ENCODE assay signal across 26 cellular contexts in the genomic region with DNA sequence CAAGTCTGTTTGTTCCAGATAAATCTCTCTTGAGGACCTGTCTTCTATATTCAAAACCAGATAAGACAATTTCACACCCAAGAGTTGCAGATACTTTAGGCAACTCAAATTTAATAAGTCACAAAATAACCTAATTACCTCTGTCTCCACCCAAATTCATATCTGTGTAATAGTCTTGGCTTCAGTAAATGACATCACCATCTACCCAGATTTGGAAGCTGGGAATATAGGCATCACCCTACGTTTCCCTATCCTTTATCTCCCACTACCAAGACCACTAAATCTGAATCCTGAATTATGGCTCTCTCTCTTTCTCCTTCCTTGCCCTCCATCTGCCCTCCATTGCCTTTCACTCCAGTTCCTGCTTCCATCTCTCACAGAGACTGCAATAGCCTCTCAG.
"Had no signal": no experiment of that assay in that cellular context is flagged by ENCODE, and none has a peak within 500 bp of the region (broad histone marks: within the 10 kb centered on the region; RNA-seq: fewer than 3 reads in every experiment).

No MANE protein-coding gene starts in this region.

- H3K4me1 ChIP-seq: neural progenitor cell, parathyroid adenoma, psoas muscle, spleen, stomach, thyroid gland, tibial nerve, upper lobe of left lung, vagina had no signal

- DNase-seq: natural killer cell; occipital lobe; ovary; posterior cingulate gyrus; psoas muscle; right cardiac atrium; spleen; stimulated activated CD4-positive, alpha-beta T cell treated with anti-CD3 and anti-CD28 coated beads, Interleukin-12 subunit alpha, Interleukin-12 subunit beta, amount 100 ng/mL, for 4 hours; stimulated activated CD4-positive, alpha-beta T cell treated with anti-CD3 and anti-CD28 coated beads, Interleukin-2, amount 100 ng/mL, for 24 hours; stimulated activated CD4-positive, alpha-beta T cell treated with anti-CD3 and anti-CD28 coated beads, Interleukin-2, amount 100 ng/mL, for 48 hours; stimulated activated CD4-positive, alpha-beta T cell treated with anti-CD3 and anti-CD28 coated beads, Interleukin-4, amount 100 ng/mL, for 24 hours; stimulated activated naive B cell treated with anti-CD40 and anti-IgM and Interleukin-4, amounts not matched to agents 10 μg/mL and 1 μg/mL and 100 μg/mL, for 72 hours; stimulated activated naive CD4-positive, alpha-beta T cell treated with Interleukin-2 at 50 U/mL for 16 hours; stomach; thyroid gland; trophoblast cell; upper lobe of left lung had no signal

- H3K27ac ChIP-seq: neural progenitor cell, ovary, parathyroid adenoma, psoas muscle, skin epidermis, spleen, stomach, thoracic aorta, thyroid gland, tibial nerve, upper lobe of left lung, vagina had no signal

- H3K4me3 ChIP-seq: neural progenitor cell, ovary, psoas muscle, skin epidermis, smooth muscle cell, spleen, stomach, thoracic aorta, thyroid gland, tibial nerve, upper lobe of left lung, vagina had no signal

- H2AFZ ChIP-seq: neural progenitor cell, parathyroid adenoma had no signal

- H3K27me3 ChIP-seq: neural progenitor cell, ovary, spleen, stomach, thyroid gland, tibial nerve, upper lobe of left lung, vagina had no signal

- FAIRE-seq: urothelium cell line had no signal

- H3K9ac ChIP-seq: neural progenitor cell, parathyroid adenoma had no signal

- H3K36me3 ChIP-seq: neural progenitor cell, ovary, spleen, stomach, thoracic aorta, thyroid gland, tibial nerve, upper lobe of left lung, vagina had no signal

- H3K4me2 ChIP-seq: neural progenitor cell, smooth muscle cell had no signal

- ATAC-seq: natural killer cell; psoas muscle; right cardiac atrium; sciatic nerve; stimulated activated naive B cell treated with anti-CD40 and anti-IgM and Interleukin-4, amounts not matched to agents 10 μg/mL and 1 μg/mL and 100 μg/mL, for 72 hours had no signal

- H3K9me3 ChIP-seq: ovary, psoas muscle, spleen, stomach, thoracic aorta, thyroid gland, tibial nerve, upper lobe of left lung, vagina had no signal

- H3K79me2 ChIP-seq: parathyroid adenoma had no signal
